1 cellular context compared by ENCODE assay signal in the genomic region with DNA sequence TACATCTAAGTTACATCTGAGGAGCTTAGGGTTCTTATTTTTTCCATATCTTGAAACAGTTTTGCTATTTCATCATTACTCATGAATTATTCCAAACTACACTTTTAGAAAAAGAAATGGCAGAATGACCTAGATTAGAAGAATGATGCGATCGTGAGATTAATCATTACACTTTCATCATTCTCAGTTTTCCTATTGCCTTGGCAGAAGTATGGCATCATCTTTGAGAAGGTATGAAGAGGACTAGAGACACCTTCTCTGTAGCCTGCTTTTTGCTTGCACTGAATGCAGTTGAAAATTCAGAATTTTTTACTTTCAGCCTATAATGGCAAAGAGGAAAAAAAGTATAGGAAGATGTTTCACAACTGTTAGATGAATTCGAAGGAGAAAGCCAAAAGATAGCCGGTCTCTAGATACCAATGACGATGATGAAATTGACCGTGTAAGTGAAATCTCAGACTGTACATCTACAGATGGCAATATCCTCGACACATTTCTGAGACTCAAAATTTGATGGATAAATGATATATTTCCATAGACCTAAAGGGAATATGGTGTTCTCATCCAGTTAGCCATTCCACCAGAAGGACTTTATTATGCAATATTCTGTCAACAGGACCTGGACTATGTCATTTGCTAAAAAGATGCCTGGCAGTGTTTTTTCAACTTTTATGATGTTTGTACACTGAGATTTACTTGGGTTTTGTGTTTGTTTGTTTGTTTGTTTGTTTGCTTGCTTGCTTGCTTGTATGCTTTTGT.
TF ChIP-seq lines count a peak whose summit lies in the region.

No MANE protein-coding gene starts in this region.

TF ChIP-seq in endothelial cell of umbilical vein, 7 proteins besides CTCF, POLR2A, EP300 and RAD21:
- TF ChIP-seq EZH2 (IDR thresholded peaks at IDR 0.05; ENCODE audit: borderline replicate concordance, low read depth, low read length, severe bottlenecking) (no peak), JUN (IDR thresholded peaks at IDR 0.05; ENCODE audit: borderline replicate concordance, insufficient read depth, insufficient read length, low read depth) (no peak), GATA2 (IDR thresholded peaks at IDR 0.05; ENCODE audit: insufficient read depth, insufficient read length, low read depth, low read length) (no peak), POLR2AphosphoS5 (IDR thresholded peaks at IDR 0.05; ENCODE audit: insufficient read depth, low read depth, low read length) (no peak), MAX (IDR thresholded peaks at IDR 0.05; ENCODE audit: insufficient read depth, insufficient read length) (no peak), MYC (IDR thresholded peaks at IDR 0.05; ENCODE audit: low read depth, low read length) (no peak), FOS (IDR thresholded peaks at IDR 0.05; ENCODE audit: borderline replicate concordance, insufficient read depth, low read length) (no peak)
